In genomic region chr4:95560791-95561190, GRCh38 we compare ENCODE assay signal across 21 cellular contexts. TPM values are rescaled to one million over a fixed set of nuclear protein-coding genes. Genes with fewer than 3 reads are reported as not detected.
A peak's percentile ranks its signal among the peaks of the same experiment; 100 is the strongest.
DNase-seq lines count a peak whose midpoint lies in the region; ATAC-seq and TF ChIP-seq lines count a peak whose summit lies in the region.
"Had no signal": no experiment of that assay in that cellular context is flagged by ENCODE, and none has a peak within 500 bp of the region (broad histone marks: within the 10 kb centered on the region; RNA-seq: fewer than 3 reads in every experiment).

No MANE protein-coding gene starts in this region.

- H3K27ac ChIP-seq in SK-N-SH (ENCODE audit: low read depth in 2 of 2, low read length in 1 of 2): no peak overlapping the region; a peak in 1 of 4 replicates
- no peak overlapping the region for H3K27ac ChIP-seq in effector memory CD4-positive, alpha-beta T cell (ENCODE audit: insufficient read depth, low read length, poor library complexity, severe bottlenecking)
- H3K27ac ChIP-seq: 22Rv1; BLaER1 treated with 17β-estradiol and CSF1 and Interleukin-3, amounts not matched to agents 10 nM and 100 nM; GM23248 had no signal

- TF ChIP-seq CTCF in SK-N-SH (IDR thresholded peaks at IDR 0.05): no peak

- no peaks in the 10 kb centered on the region for H3F3A ChIP-seq in SK-N-SH (replicated peaks; ENCODE audit: insufficient read depth)

- DNase-seq in NCI-H2171 treated with DMSO at 0.1 percent for 48 hours (lab: John Stamatoyannopoulos, UW) (peak; percentile 2), NCI-H2171 (lab: John Stamatoyannopoulos, UW) (no peak), SK-N-SH (no peak), NCI-H69 (lab: John Stamatoyannopoulos, UW) (peak; percentile 0), left kidney (ENCODE audit: low read depth, low spot score) (peak; percentile 70), MG63 (no peak)
- DNase-seq in effector memory CD4-positive, alpha-beta T cell: no peak
- DNase-seq: BE2C; CD4-positive, alpha-beta T cell; CD8-positive, alpha-beta memory T cell; DMS153; EL; GDM1; GM23248; H7; HCEC 1CT had no signal

- no peaks in the 10 kb centered on the region for H3K27me3 ChIP-seq in SK-N-SH (ENCODE audit: insufficient read depth)
- no peaks in the 10 kb centered on the region for H3K27me3 ChIP-seq in effector memory CD4-positive, alpha-beta T cell (replicated peaks; ENCODE audit: control insufficient read depth, insufficient read depth, low read length, poor library complexity, severe bottlenecking)
- H3K27me3 ChIP-seq in MG63: no peaks in the 10 kb centered on the region
- H3K27me3 ChIP-seq: BE2C; BLaER1 treated with 17β-estradiol and CSF1 and Interleukin-3, amounts not matched to agents 10 nM and 100 nM had no signal

- TF ChIP-seq EP300 in SK-N-SH (IDR thresholded peaks at IDR 0.05; ENCODE audit: borderline replicate concordance in 1 of 2, low read depth in 1 of 2, low read length in 1 of 2): no peak

- no peak overlapping the region for H3K4me3 ChIP-seq in SK-N-SH (ENCODE audit: low read depth in 2 of 2, low read length in 1 of 2)
- H3K4me3 ChIP-seq in effector memory CD4-positive, alpha-beta T cell (ENCODE audit: insufficient read depth, low read depth, low read length, poor library complexity, severe bottlenecking): no peak overlapping the region
- H3K4me3 ChIP-seq in MG63: no peak overlapping the region
- H3K4me3 ChIP-seq: BLaER1 treated with 17β-estradiol and CSF1 and Interleukin-3, amounts not matched to agents 10 nM and 100 nM; GM12878; GM23248 had no signal

- H3K9ac ChIP-seq in SK-N-SH: no peak overlapping the region
- H3K9ac ChIP-seq: BLaER1 treated with 17β-estradiol and CSF1 and Interleukin-3, amounts not matched to agents 10 nM and 100 nM; GM23248 had no signal

- POLR2A ChIA-PET in SK-N-SH (lab: Yijun Ruan, JAX): no interaction called here

- no peak for ATAC-seq in SK-N-SH treated with all-trans-retinoic acid at 6 μM for 48 hours
- ATAC-seq: GM12878 had no signal

- CTCF ChIA-PET in SK-N-SH (lab: Yijun Ruan, JAX): interaction anchor here (0.9 to 1.2 kb wide), 3 partner anchors 11 to 51 kb away, joined by 3 to 4 read pairs (median 3); no protein-coding TSS in a partner anchor

- H3K9me2 ChIP-seq in SK-N-SH: no peaks in the 10 kb centered on the region

- TF ChIP-seq RAD21 in SK-N-SH (IDR thresholded peaks at IDR 0.05; ENCODE audit: low read length): 0 out of 2 replicates have a peak, but pooled peaks have one; percentile 16

- H3K79me2 ChIP-seq in SK-N-SH (ENCODE audit: insufficient read depth): no peaks in the 10 kb centered on the region

- peaks cover 0 to 5% of the 10 kb centered on the region in 2 experiments; a peak in 1 of 4 replicates for H3K4me1 ChIP-seq in SK-N-SH (ENCODE audit: control insufficient read depth in 1 of 2, insufficient read depth in 2 of 2, low read depth in 1 of 2, low read length in 1 of 2)
- H3K4me1 ChIP-seq in effector memory CD4-positive, alpha-beta T cell (ENCODE audit: control insufficient read depth, insufficient read depth, low read length, poor library complexity, severe bottlenecking): no peaks in the 10 kb centered on the region
- H3K4me1 ChIP-seq: BLaER1 treated with 17β-estradiol and CSF1 and Interleukin-3, amounts not matched to agents 10 nM and 100 nM had no signal

- no peaks in the 10 kb centered on the region for H4K20me1 ChIP-seq in SK-N-SH (ENCODE audit: insufficient read depth)
- H4K20me1 ChIP-seq: BLaER1 treated with 17β-estradiol and CSF1 and Interleukin-3, amounts not matched to agents 10 nM and 100 nM had no signal

- H3K9me3 ChIP-seq in SK-N-SH (no peaks in the 10 kb centered on the region), MG63 (no peaks in the 10 kb centered on the region)
- H3K9me3 ChIP-seq in effector memory CD4-positive, alpha-beta T cell (ENCODE audit: control insufficient read depth, low read length): no peaks in the 10 kb centered on the region
- H3K9me3 ChIP-seq: BE2C; BLaER1 treated with 17β-estradiol and CSF1 and Interleukin-3, amounts not matched to agents 10 nM and 100 nM had no signal

- no peak overlapping the region for H3K4me2 ChIP-seq in SK-N-SH
- H3K4me2 ChIP-seq: BLaER1 treated with 17β-estradiol and CSF1 and Interleukin-3, amounts not matched to agents 10 nM and 100 nM had no signal

- no peak overlapping the region for H2AFZ ChIP-seq in SK-N-SH (ENCODE audit: low read depth)
- H2AFZ ChIP-seq: GM23248 had no signal

- H3K36me3 ChIP-seq in SK-N-SH (replicated peaks in 1 of 2; ENCODE audit: control insufficient read depth in 1 of 2, insufficient read depth in 2 of 2, low read length in 1 of 2) (no peaks in the 10 kb centered on the region), MG63 (no peaks in the 10 kb centered on the region)
- no peaks in the 10 kb centered on the region for H3K36me3 ChIP-seq in effector memory CD4-positive, alpha-beta T cell (ENCODE audit: control insufficient read depth, insufficient read depth, low read length)
- H3K36me3 ChIP-seq: BE2C; BLaER1 treated with 17β-estradiol and CSF1 and Interleukin-3, amounts not matched to agents 10 nM and 100 nM had no signal

- WGBS in SK-N-SH (ENCODE audit: low lambda C conversion rate): 64% methylated on average over 1 of the region's 1 CpG

TF ChIP-seq in SK-N-SH, 30 proteins besides CTCF, POLR2A, EP300 and RAD21:
- TF ChIP-seq REST (IDR thresholded peaks at IDR 0.05; ENCODE audit: low read depth, low read length): no peak
- no peak for TF ChIP-seq FOXM1 (IDR thresholded peaks at IDR 0.05; ENCODE audit: low read depth)
- no peak for TF ChIP-seq POLR2AphosphoS5 (IDR thresholded peaks at IDR 0.05; ENCODE audit: low read depth, low read length)
- TF ChIP-seq GATA2 (CRISPR knock-in tag; IDR thresholded peaks at IDR 0.05): 0 out of 2 replicates have a peak, but pooled peaks have one; percentile 25

TF ChIP-seq in SK-N-SH treated with all-trans-retinoic acid at 6 μM for 48 hours, 23 proteins besides CTCF, POLR2A, EP300 and RAD21:
- TF ChIP-seq ZNF565 (CRISPR knock-in tag; conservative IDR thresholded peaks at IDR 0.05; ENCODE audit: low read depth) (no peak), CREB5 (CRISPR knock-in tag; IDR thresholded peaks at IDR 0.05; ENCODE audit: low read depth) (no peak), OSR1 (CRISPR knock-in tag; IDR thresholded peaks at IDR 0.05) (no peak), ZFP30 (CRISPR knock-in tag; IDR thresholded peaks at IDR 0.05) (no peak), ZNF8 (CRISPR knock-in tag; IDR thresholded peaks at IDR 0.05) (no peak), ZFP3 (CRISPR knock-in tag; IDR thresholded peaks at IDR 0.05) (no peak), POU6F1 (CRISPR knock-in tag; IDR thresholded peaks at IDR 0.05; ENCODE audit: borderline replicate concordance, low read depth) (no peak), ISL1 (CRISPR knock-in tag; IDR thresholded peaks at IDR 0.05) (no peak), ZNF70 (CRISPR knock-in tag; IDR thresholded peaks at IDR 0.05) (no peak), ZC3H10 (CRISPR knock-in tag; IDR thresholded peaks at IDR 0.05) (no peak), TCF4 (CRISPR knock-in tag; IDR thresholded peaks at IDR 0.05; ENCODE audit: borderline replicate concordance) (no peak)

RNA-seq across cellular contexts. Expression of gene UNC5C, which starts 12.0 kb away (rescaled TPM):
- polyA plus RNA-seq in SK-N-SH (2012; rRNA removed): 3.3 and 5.4 TPM in 2 replicates
- 3.9 and 5.5 TPM in 2 replicates for polyA plus RNA-seq in SK-N-SH (2012; cell fraction: cytosol; rRNA removed)
- 3.7 and 5.9 TPM in 2 replicates for polyA plus RNA-seq in SK-N-SH (2012; cell fraction: nucleus; rRNA removed)
- not detected in 2 replicates for total RNA-seq in MG63 (2014; rRNA removed; shearing (Covaris generic); ENCODE audit: low replicate concordance)
- total RNA-seq: CD4-positive, alpha-beta T cell; CD8-positive, alpha-beta memory T cell; GM23248 had no signal
- polyA plus RNA-seq: CD14-positive monocyte; CD8-positive, alpha-beta memory T cell; GM23248 had no signal

Comparison
In these comparisons a context has a peak if more than half of its experiments do, and no peak if none do; other contexts are left out.
1. DNase-seq: peak in NCI-H2171 treated with DMSO at 0.1 percent for 48 hours (single experiment), NCI-H69 (single experiment) and left kidney (single experiment); none in NCI-H2171 (single experiment), SK-N-SH (single experiment), effector memory CD4-positive, alpha-beta T cell (0 of 3) and MG63 (single experiment).